ENCODE assay signal across 41 cellular contexts in the genomic region with DNA sequence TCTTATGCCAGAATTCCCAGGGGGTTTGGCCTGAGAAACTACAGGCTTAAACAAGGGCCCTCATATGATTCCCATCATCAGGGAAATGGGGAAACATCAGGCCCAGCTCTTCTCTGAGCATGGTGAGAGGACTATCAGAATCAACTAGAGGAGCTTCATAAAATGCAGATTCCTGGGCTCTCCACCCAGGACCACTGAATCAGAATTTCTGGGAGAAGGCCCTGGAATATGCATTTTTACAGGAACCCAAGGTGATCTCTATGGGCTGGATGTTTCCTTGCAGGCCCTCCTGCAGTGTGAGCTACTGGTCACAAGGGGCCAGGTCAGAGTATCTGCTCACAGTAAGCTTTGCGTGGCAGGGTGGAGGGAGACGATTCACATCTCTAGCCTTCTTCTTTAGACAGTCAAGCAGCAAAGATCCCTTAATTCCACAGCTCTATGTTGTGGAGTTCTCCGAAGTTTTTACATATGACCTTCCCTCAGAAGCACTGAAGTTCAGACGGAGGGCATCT. TPM values are rescaled to one million over a fixed set of nuclear protein-coding genes. Genes with fewer than 3 reads are reported as not detected.
DNase-seq lines count a peak whose midpoint lies in the region; ATAC-seq and TF ChIP-seq lines count a peak whose summit lies in the region.
"Had no signal": no experiment of that assay in that cellular context is flagged by ENCODE, and none has a peak within 500 bp of the region (broad histone marks: within the 10 kb centered on the region; RNA-seq: fewer than 3 reads in every experiment).

No MANE protein-coding gene starts in this region.

- no peak for ATAC-seq in heart right ventricle
- ATAC-seq: activated naive CD8-positive, alpha-beta T cell treated with anti-CD3 and anti-CD28 coated beads, Interleukin-2, amount 50 U/mL, for 24 hours; gastrocnemius medialis; GM12878; left lobe of liver had no signal

- H3K4me2 ChIP-seq in Loucy (ENCODE audit: low read depth, low read length, poor library complexity, severe bottlenecking): no peak overlapping the region
- H3K4me2 ChIP-seq: hepatocyte, PC-9 had no signal

- intact Hi-C loops in cardiac septum (cut with DNase I) (no loop called here), heart right ventricle (cut with DNase I) (no loop called here)

- H2AFZ ChIP-seq in Loucy (ENCODE audit: low read length): no peak overlapping the region
- H2AFZ ChIP-seq: hepatocyte, parathyroid adenoma, PC-9 had no signal

- peaks cover 74% of the 10 kb centered on the region for H3K27me3 Mint-ChIP-seq in type B pancreatic cell

- no peaks in the 10 kb centered on the region for H3K4me1 Mint-ChIP-seq in type B pancreatic cell (ENCODE audit: unreplicated experiment)
- H3K4me1 Mint-ChIP-seq: activated naive CD8-positive, alpha-beta T cell treated with anti-CD3 and anti-CD28 coated beads, Interleukin-2, amount 50 U/mL, for 24 hours; CD4-positive, CD25-positive, alpha-beta regulatory T cell; immature natural killer cell had no signal

- no peaks in the 10 kb centered on the region for H3K4me1 ChIP-seq in heart right ventricle
- H3K4me1 ChIP-seq in Loucy (ENCODE audit: insufficient read depth, low read length, poor library complexity, severe bottlenecking): peaks cover 14% of the 10 kb centered on the region
- H3K4me1 ChIP-seq: esophagus muscularis mucosa, gastrocnemius medialis, parathyroid adenoma, right atrium auricular region, spleen, testis, uterus had no signal

- no peaks in the 10 kb centered on the region for H3K36me3 Mint-ChIP-seq in type B pancreatic cell
- H3K36me3 Mint-ChIP-seq: CD4-positive, CD25-positive, alpha-beta regulatory T cell; immature natural killer cell had no signal

- H3K27me3 ChIP-seq in heart right ventricle (peaks cover 0 to 81% (median 63%) of the 10 kb centered on the region in 7 donors), Loucy (ENCODE audit: insufficient read depth, low read length, poor library complexity, severe bottlenecking) (no peaks in the 10 kb centered on the region)
- H3K27me3 ChIP-seq: right atrium auricular region, testis had no signal

- no peak overlapping the region for H3K9ac ChIP-seq in Loucy (ENCODE audit: low read depth, low read length, poor library complexity, severe bottlenecking)
- H3K9ac ChIP-seq: parathyroid adenoma had no signal

- H3K9me3 ChIP-seq in heart right ventricle: no peaks in the 10 kb centered on the region
- H3K9me3 ChIP-seq in Loucy (ENCODE audit: insufficient read depth, low read depth, low read length): no peaks in the 10 kb centered on the region
- H3K9me3 ChIP-seq: esophagus muscularis mucosa, gastrocnemius medialis, right atrium auricular region, spleen, testis, uterus had no signal

- no peaks in the 10 kb centered on the region for H3F3A ChIP-seq in Loucy (ENCODE audit: low read depth)

- no peak overlapping the region for H3K4me3 Mint-ChIP-seq in type B pancreatic cell
- H3K4me3 Mint-ChIP-seq: activated naive CD8-positive, alpha-beta T cell treated with anti-CD3 and anti-CD28 coated beads, Interleukin-2, amount 50 U/mL, for 24 hours; CD4-positive, CD25-positive, alpha-beta regulatory T cell; immature natural killer cell; stimulated activated naive CD8-positive, alpha-beta T cell treated with anti-CD3 and anti-CD28 coated beads, Interleukin-15, Interleukin-2, amounts not matched to agents 100 ng/mL and 50 ng/mL, for 24 hours had no signal

- H3K27ac Mint-ChIP-seq in type B pancreatic cell: no peak overlapping the region
- H3K27ac Mint-ChIP-seq: activated naive CD8-positive, alpha-beta T cell treated with anti-CD3 and anti-CD28 coated beads, Interleukin-2, amount 50 U/mL, for 24 hours; CD4-positive, CD25-positive, alpha-beta regulatory T cell; immature natural killer cell; stimulated activated naive CD8-positive, alpha-beta T cell treated with anti-CD3 and anti-CD28 coated beads, Interleukin-15, Interleukin-2, amounts not matched to agents 100 ng/mL and 50 ng/mL, for 24 hours had no signal

- DNase-seq in cardiac septum (ENCODE audit: low spot score): peak; percentile 9
- no peak for DNase-seq in heart right ventricle
- no peak for DNase-seq in epithelial cell of proximal tubule (ENCODE audit: low read depth)
- DNase-seq in type B pancreatic cell (ENCODE audit: extremely low spot score, unreplicated experiment): no peak
- no peak for DNase-seq in C1 segment of cervical spinal cord (lab: John Stamatoyannopoulos, UW)
- no peak for DNase-seq in retina
- DNase-seq in foreskin melanocyte: no peak
- DNase-seq: 8988T; activated CD4-positive, alpha-beta T cell treated with anti-CD3 and anti-CD28 coated beads, Interleukin-2, amount 50 U/mL, for 48 hours; activated CD4-positive, CD25-positive, alpha-beta regulatory T cell treated with anti-CD3 and anti-CD28 coated beads, Interleukin-2, amount 50 U/mL, for 72 hours; activated naive CD8-positive, alpha-beta T cell treated with anti-CD3 and anti-CD28 coated beads, Interleukin-2, amount 50 U/mL, for 24 hours; activated T-cell treated with anti-CD3 and anti-CD28 coated beads, Interleukin-2, amount 50 U/mL, for 48 hours; CD4-positive, CD25-positive, alpha-beta regulatory T cell; central memory CD4-positive, alpha-beta T cell; DND-41; gastrocnemius medialis; GF-D8; immature natural killer cell; NCI-H1092 treated with DMSO at 0.1 percent for 48 hours; NCI-H2081; NCI-H526 treated with DMSO at 0.1 percent for 48 hours; NK-92 treated with Interleukin-12 subunit alpha and Interleukin-12 subunit beta, amount 100 ng/mL, for 24 hours; PC-9; Right ventricle myocardium superior; spleen; stimulated activated CD4-positive, alpha-beta T cell treated with anti-CD3 and anti-CD28 coated beads, Interleukin-2, amount 100 ng/mL, for 24 hours; stimulated activated CD8-positive, alpha-beta memory T cell treated with anti-CD3 and anti-CD28 coated beads, Interleukin-4, amount 100 ng/mL, for 48 hours; T-helper 2 cell; testis; uterus had no signal

- no peak overlapping the region for H3K27ac ChIP-seq in heart right ventricle
- H3K27ac ChIP-seq: esophagus muscularis mucosa, gastrocnemius medialis, hepatocyte, parathyroid adenoma, PC-9, right atrium auricular region, spleen, testis, uterus had no signal

- H3K9me2 ChIP-seq in Loucy (replicated peaks; ENCODE audit: low read depth, low read length): no peaks in the 10 kb centered on the region

- H3K9me3 Mint-ChIP-seq in type B pancreatic cell: no peaks in the 10 kb centered on the region
- H3K9me3 Mint-ChIP-seq: activated naive CD8-positive, alpha-beta T cell treated with anti-CD3 and anti-CD28 coated beads, Interleukin-2, amount 50 U/mL, for 24 hours; immature natural killer cell; stimulated activated naive CD8-positive, alpha-beta T cell treated with anti-CD3 and anti-CD28 coated beads, Interleukin-15, Interleukin-2, amounts not matched to agents 100 ng/mL and 50 ng/mL, for 24 hours had no signal

- no peaks in the 10 kb centered on the region for H3K79me2 ChIP-seq in Loucy (ENCODE audit: insufficient read depth, low read length)
- H3K79me2 ChIP-seq: hepatocyte, parathyroid adenoma had no signal

- TF ChIP-seq CTCF in heart right ventricle (IDR thresholded peaks at IDR 0.05) (no peak), Loucy (conservative IDR thresholded peaks at IDR 0.05; ENCODE audit: low read length) (peak; percentile 27; the same call in 1 of the 2 replicates), epithelial cell of proximal tubule (conservative IDR thresholded peaks at IDR 0.05; ENCODE audit: low read depth, low read length) (peak; percentile 22), type B pancreatic cell (conservative IDR thresholded peaks at IDR 0.05) (peak; percentile 14)

- 70 to 79% methylated on average over 4 of the region's 4 CpGs for WGBS in heart right ventricle, 2 donors

- H3K36me3 ChIP-seq in heart right ventricle (no peaks in the 10 kb centered on the region), Loucy (ENCODE audit: insufficient read depth, low read length) (no peaks in the 10 kb centered on the region)
- H3K36me3 ChIP-seq: esophagus muscularis mucosa, gastrocnemius medialis, right atrium auricular region, spleen, uterus had no signal

- H3K4me3 ChIP-seq in heart right ventricle (no peak overlapping the region), Loucy (ENCODE audit: low read length, poor library complexity, severe bottlenecking) (no peak overlapping the region), epithelial cell of proximal tubule (ENCODE audit: low read depth, low read length) (no peak overlapping the region)
- H3K4me3 ChIP-seq: esophagus muscularis mucosa, gastrocnemius medialis, GM12878, hepatocyte, PC-9, right atrium auricular region, spleen, testis, uterus had no signal

- no peaks in the 10 kb centered on the region for H4K20me1 ChIP-seq in Loucy (ENCODE audit: insufficient read depth, low read length, poor library complexity, severe bottlenecking)

RNA-seq across cellular contexts. Expression of a gene that starts 38.8 kb away (rescaled TPM):
- total RNA-seq in cardiac septum (0.05 TPM), heart right ventricle (not detected), epithelial cell of proximal tubule (not detected in 2 replicates), type B pancreatic cell (ENCODE audit: low replicate concordance) (0.59 TPM in 1 of 2 replicates, not detected in the other)
- polyA plus RNA-seq in heart right ventricle: not detected
- total RNA-seq: astrocyte; CD4-positive, CD25-positive, alpha-beta regulatory T cell; esophagus muscularis mucosa; gastrocnemius medialis; MCF 10A; PC-9; right atrium auricular region; Right ventricle myocardium superior; spleen; uterus had no signal
- polyA plus RNA-seq: CD4-positive, CD25-positive, alpha-beta regulatory T cell; GM12878; immature natural killer cell; neural cell had no signal

RNA-seq across cellular contexts. Expression of a gene that starts 44.3 kb away (rescaled TPM):
- total RNA-seq in cardiac septum: not detected
- total RNA-seq in heart right ventricle: not detected
- not detected for polyA plus RNA-seq in heart right ventricle
- total RNA-seq in epithelial cell of proximal tubule: not detected in 2 replicates
- total RNA-seq in type B pancreatic cell (ENCODE audit: low replicate concordance): not detected in 2 replicates
- total RNA-seq: astrocyte; CD4-positive, CD25-positive, alpha-beta regulatory T cell; esophagus muscularis mucosa; gastrocnemius medialis; GM12878; hepatocyte; left lobe of liver; MCF 10A; PC-9; right atrium auricular region; Right ventricle myocardium superior; spleen; uterus had no signal
- polyA plus RNA-seq: CD4-positive, CD25-positive, alpha-beta regulatory T cell; immature natural killer cell; neural cell; spleen had no signal

RNA-seq across cellular contexts. Expression of a gene that starts 45.0 kb away (rescaled TPM):
- total RNA-seq in cardiac septum: not detected
- total RNA-seq in heart right ventricle: not detected
- not detected for polyA plus RNA-seq in heart right ventricle
- total RNA-seq in epithelial cell of proximal tubule: not detected in 2 replicates
- total RNA-seq in type B pancreatic cell (ENCODE audit: low replicate concordance): 0.88 TPM in 1 of 2 replicates, not detected in the other
- total RNA-seq: astrocyte; CD4-positive, CD25-positive, alpha-beta regulatory T cell; esophagus muscularis mucosa; gastrocnemius medialis; GM12878; hepatocyte; left lobe of liver; MCF 10A; PC-9; right atrium auricular region; Right ventricle myocardium superior; spleen; testis; uterus had no signal
- polyA plus RNA-seq: CD4-positive, CD25-positive, alpha-beta regulatory T cell; GM12878; hepatocyte; immature natural killer cell; neural cell; spleen had no signal

RNA-seq across cellular contexts. Expression of a gene that starts 49.7 kb away (rescaled TPM):
- total RNA-seq in cardiac septum: not detected
- under 1 TPM in 2 of 10 donors, not detected in 8; 0.08 to 0.33 TPM for total RNA-seq in heart right ventricle
- polyA plus RNA-seq in heart right ventricle: under 1 TPM; 0.06 to 0.73 TPM
- total RNA-seq in epithelial cell of proximal tubule: 0.22 TPM in 1 of 2 replicates, not detected in the other
- 2.8 and 3.5 TPM in 2 replicates for total RNA-seq in type B pancreatic cell (ENCODE audit: low replicate concordance)
- total RNA-seq: astrocyte; CD4-positive, CD25-positive, alpha-beta regulatory T cell; left lobe of liver; MCF 10A; PC-9; right atrium auricular region; Right ventricle myocardium superior; spleen had no signal
- polyA plus RNA-seq: CD4-positive, CD25-positive, alpha-beta regulatory T cell; hepatocyte; immature natural killer cell; neural cell had no signal

Comparison
In these comparisons a context has a peak if more than half of its experiments do, and no peak if none do; other contexts are left out.
1. CTCF ChIP-seq: peak in Loucy (single experiment), epithelial cell of proximal tubule (single experiment) and type B pancreatic cell (single experiment); none in heart right ventricle (0 of 9).